ENCODE assay signal across 10 cellular contexts in the genomic region with DNA sequence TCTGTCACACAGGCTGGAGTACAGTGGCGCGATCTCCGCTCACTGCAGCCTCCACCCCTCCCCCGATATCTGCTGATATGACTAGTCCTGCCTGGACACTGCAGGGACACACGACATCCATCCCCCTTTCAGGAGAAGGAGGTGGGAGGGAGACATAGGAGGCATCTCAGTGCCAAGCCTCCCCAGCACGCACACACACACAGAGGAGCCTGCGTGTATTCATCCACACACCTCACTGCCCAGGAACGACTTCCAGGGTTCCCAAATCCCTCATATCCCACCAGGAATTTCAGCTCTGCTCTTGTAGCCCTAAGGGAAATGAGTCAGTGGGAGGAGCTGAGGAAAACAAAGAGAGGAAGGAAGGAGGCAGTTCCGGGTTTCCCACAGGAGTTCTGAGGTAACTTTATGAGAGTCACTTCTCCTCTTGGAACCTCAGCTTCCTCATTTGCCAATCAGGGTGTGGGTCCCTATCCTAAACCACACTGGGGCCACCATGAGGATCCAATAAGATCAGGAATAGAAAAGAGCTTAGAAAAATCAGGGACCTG. TPM values are rescaled to one million over a fixed set of nuclear protein-coding genes. Genes with fewer than 3 reads are reported as not detected.
DNase-seq lines count a peak whose midpoint lies in the region; ATAC-seq and TF ChIP-seq lines count a peak whose summit lies in the region.
"Had no signal": no experiment of that assay in that cellular context is flagged by ENCODE, and none has a peak within 500 bp of the region (broad histone marks: within the 10 kb centered on the region; RNA-seq: fewer than 3 reads in every experiment).

No MANE protein-coding gene starts in this region.

- H3K36me3 Mint-ChIP-seq in activated T-helper 1 cell treated with anti-CD3 and anti-CD28 coated beads, Interleukin-12 subunit alpha, Interleukin-12 subunit beta, Interleukin-2, Interleukin-4 antibody, amounts not matched to agents 30 ng/mL and 10 ng/mL and 1 ng/mL, durations not matched to agents 14 hours and 24 hours and 36 hours (ENCODE audit: low read depth) = no peaks in the 10 kb centered on the region
- H3K36me3 Mint-ChIP-seq: naive B cell had no signal

- intact Hi-C loops in activated T-helper 1 cell treated with anti-CD3 and anti-CD28 coated beads, Interleukin-12 subunit alpha, Interleukin-12 subunit beta, Interleukin-2, Interleukin-4 antibody, amounts not matched to agents 30 ng/mL and 10 ng/mL and 1 ng/mL, durations not matched to agents 14 hours and 24 hours and 36 hours (cut with micrococcal nuclease) = no loop called here
- intact Hi-C loops in left ventricle myocardium inferior (cut with micrococcal nuclease) = no loop called here
- intact Hi-C loops in spleen (cut with DNase I; ENCODE audit: low total_unique reads) = no loop called here
- intact Hi-C loops in posterior vena cava (cut with DNase I) = no loop called here

- peaks cover 7% of the 10 kb centered on the region for H3K27me3 Mint-ChIP-seq in activated T-helper 1 cell treated with anti-CD3 and anti-CD28 coated beads, Interleukin-12 subunit alpha, Interleukin-12 subunit beta, Interleukin-2, Interleukin-4 antibody, amounts not matched to agents 30 ng/mL and 10 ng/mL and 1 ng/mL, durations not matched to agents 14 hours and 24 hours and 36 hours (ENCODE audit: insufficient read depth)

- peak overlapping the region; percentile 94 for H3K27ac ChIP-seq in left ventricle myocardium inferior (replicated peaks)
- peak overlapping the region; percentile 55 to 84 (median 75) for H3K27ac ChIP-seq in spleen

- no peak overlapping the region for H3K4me3 Mint-ChIP-seq in activated T-helper 1 cell treated with anti-CD3 and anti-CD28 coated beads, Interleukin-12 subunit alpha, Interleukin-12 subunit beta, Interleukin-2, Interleukin-4 antibody, amounts not matched to agents 30 ng/mL and 10 ng/mL and 1 ng/mL, durations not matched to agents 14 hours and 24 hours and 36 hours
- H3K4me3 Mint-ChIP-seq: naive B cell had no signal

- no peaks in the 10 kb centered on the region for H3K9me3 ChIP-seq in left ventricle myocardium inferior (replicated peaks)
- no peaks in the 10 kb centered on the region for H3K9me3 ChIP-seq in spleen

- H3K4me3 ChIP-seq in left ventricle myocardium inferior (peak overlapping the region; percentile 36), spleen (peak overlapping the region in 2 of 8 donors; percentile 19 to 42)

- TF ChIP-seq CTCF in left ventricle myocardium inferior (IDR thresholded peaks at IDR 0.05; ENCODE audit: borderline replicate concordance) = no peak
- TF ChIP-seq CTCF in spleen (IDR thresholded peaks at IDR 0.05 in 8 of 11, conservative IDR thresholded peaks at IDR 0.05 in 3 of 11) = no peak

- WGBS in spleen, 5 donors = 37 to 59% (median 56%) methylated on average over 9 of the region's 9 CpGs

- TF ChIP-seq POLR2A in spleen (IDR thresholded peaks at IDR 0.05) = no peak

- H3K4me1 ChIP-seq in left ventricle myocardium inferior (peaks cover 21% of the 10 kb centered on the region), spleen (peaks cover 0 to 48% (median 27%) of the 10 kb centered on the region in 6 donors)

- no peak for ATAC-seq in GM18520 (IDR thresholded peaks at IDR 0.05; ENCODE audit: unreplicated experiment)

- peak overlapping the region; percentile 52 for H3K27ac Mint-ChIP-seq in activated T-helper 1 cell treated with anti-CD3 and anti-CD28 coated beads, Interleukin-12 subunit alpha, Interleukin-12 subunit beta, Interleukin-2, Interleukin-4 antibody, amounts not matched to agents 30 ng/mL and 10 ng/mL and 1 ng/mL, durations not matched to agents 14 hours and 24 hours and 36 hours
- H3K27ac Mint-ChIP-seq: naive B cell had no signal

- peaks cover 31% of the 10 kb centered on the region for H3K9me3 Mint-ChIP-seq in activated T-helper 1 cell treated with anti-CD3 and anti-CD28 coated beads, Interleukin-12 subunit alpha, Interleukin-12 subunit beta, Interleukin-2, Interleukin-4 antibody, amounts not matched to agents 30 ng/mL and 10 ng/mL and 1 ng/mL, durations not matched to agents 14 hours and 24 hours and 36 hours

- DNase-seq in HS-27A (ENCODE audit: low read depth) (peak; percentile 55), left ventricle myocardium inferior (no peak), spleen (no peak), OCI-M2 (lab: John Stamatoyannopoulos, UW; ENCODE audit: unreplicated experiment) (no peak), NCI-H2171 (lab: John Stamatoyannopoulos, UW) (no peak), posterior vena cava (ENCODE audit: low spot score) (no peak)
- DNase-seq in activated T-helper 1 cell treated with anti-CD3 and anti-CD28 coated beads, Interleukin-12 subunit alpha, Interleukin-12 subunit beta, Interleukin-2, Interleukin-4 antibody, amounts not matched to agents 30 ng/mL and 10 ng/mL and 1 ng/mL, durations not matched to agents 14 hours and 24 hours and 36 hours (ENCODE audit: low spot score) = no peak
- DNase-seq: naive B cell, NCI-H2029 treated with DMSO at 0.1 percent for 48 hours had no signal

- H3K4me1 Mint-ChIP-seq in activated T-helper 1 cell treated with anti-CD3 and anti-CD28 coated beads, Interleukin-12 subunit alpha, Interleukin-12 subunit beta, Interleukin-2, Interleukin-4 antibody, amounts not matched to agents 30 ng/mL and 10 ng/mL and 1 ng/mL, durations not matched to agents 14 hours and 24 hours and 36 hours (ENCODE audit: low read depth) = peaks cover 30% of the 10 kb centered on the region

- no peaks in the 10 kb centered on the region for H3K27me3 ChIP-seq in left ventricle myocardium inferior (ENCODE audit: low read depth)
- no peaks in the 10 kb centered on the region for H3K27me3 ChIP-seq in spleen (replicated peaks in 1 of 7)

- no peaks in the 10 kb centered on the region for H3K36me3 ChIP-seq in left ventricle myocardium inferior
- H3K36me3 ChIP-seq in spleen = no peaks in the 10 kb centered on the region

RNA-seq across cellular contexts. Expression of a gene that starts 37.2 kb away (rescaled TPM):
- total RNA-seq in activated T-helper 1 cell treated with anti-CD3 and anti-CD28 coated beads, Interleukin-12 subunit alpha, Interleukin-12 subunit beta, Interleukin-2, Interleukin-4 antibody, amounts not matched to agents 30 ng/mL and 10 ng/mL and 1 ng/mL, durations not matched to agents 14 hours and 24 hours and 36 hours = 9.9 and 12.2 TPM in 2 replicates
- total RNA-seq in left ventricle myocardium inferior (8.5 TPM), spleen (10 to 100 TPM; 24.8 to 52.2 (median 35.7) TPM), posterior vena cava (10 to 100 TPM; 22.0 to 27.0 TPM)
- polyA plus RNA-seq in spleen = 1 to 10 TPM; 2.9 to 3.7 (median 2.9) TPM

RNA-seq across cellular contexts. Expression of a gene that starts 40.4 kb away (rescaled TPM):
- 0.91 and 1.1 TPM in 2 replicates for total RNA-seq in activated T-helper 1 cell treated with anti-CD3 and anti-CD28 coated beads, Interleukin-12 subunit alpha, Interleukin-12 subunit beta, Interleukin-2, Interleukin-4 antibody, amounts not matched to agents 30 ng/mL and 10 ng/mL and 1 ng/mL, durations not matched to agents 14 hours and 24 hours and 36 hours
- total RNA-seq in left ventricle myocardium inferior (12.1 TPM), spleen (10 to 100 TPM in 6 of 7 donors, 1 to 10 TPM in 1; 9.4 to 18.6 (median 13.1) TPM), posterior vena cava (10 to 100 TPM; 64.0 to 77.6 TPM)
- 1 to 10 TPM; 1.1 to 5.7 (median 1.8) TPM for polyA plus RNA-seq in spleen
